ENCODE assay signal across 15 cellular contexts in the genomic region with DNA sequence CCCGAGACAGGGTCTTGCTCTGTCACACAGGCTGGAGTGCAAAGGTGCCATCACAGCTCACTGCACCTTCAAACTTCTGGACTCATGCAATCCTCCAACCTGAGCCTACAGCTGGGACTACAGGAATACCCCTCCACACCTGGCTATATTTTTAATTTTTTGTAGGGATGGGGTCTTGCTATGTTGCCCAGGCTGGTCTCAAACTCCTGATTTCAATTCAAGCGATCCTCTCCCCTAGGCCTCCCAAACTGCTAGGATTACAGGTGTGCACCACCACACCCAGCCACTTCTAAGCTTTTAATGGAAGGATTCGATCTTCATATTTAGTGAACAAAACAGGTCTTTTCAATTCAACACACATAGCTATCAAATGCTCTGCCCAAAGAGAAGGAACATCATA.
"Had no signal": no experiment of that assay in that cellular context is flagged by ENCODE, and none has a peak within 500 bp of the region (broad histone marks: within the 10 kb centered on the region; RNA-seq: fewer than 3 reads in every experiment).

No MANE protein-coding gene starts in this region.

- H3K27me3 ChIP-seq: colonic mucosa, heart left ventricle, right atrium auricular region, tibial artery, upper lobe of left lung, uterus had no signal

- ATAC-seq: heart left ventricle; naive thymus-derived CD8-positive, alpha-beta T cell had no signal

- H3K27me3 Mint-ChIP-seq: naive thymus-derived CD8-positive, alpha-beta T cell had no signal

- H3K9me3 ChIP-seq: colonic mucosa, heart left ventricle, right atrium auricular region, tibial artery, upper lobe of left lung, uterus had no signal

- H3K4me1 Mint-ChIP-seq: neural crest cell had no signal

- H3K4me1 ChIP-seq: colonic mucosa, heart left ventricle, right atrium auricular region, tibial artery, upper lobe of left lung, uterus had no signal

- H3K4me3 ChIP-seq: colonic mucosa, heart left ventricle, right atrium auricular region, tibial artery, upper lobe of left lung, uterus had no signal

- DNase-seq: colonic mucosa; effector CD4-positive, alpha-beta T cell; heart left ventricle; hippocampal formation; kidney glomerular epithelial cell; naive thymus-derived CD8-positive, alpha-beta T cell; posterior cingulate gyrus; small intestine; stimulated activated CD4-positive, alpha-beta T cell treated with anti-CD3 and anti-CD28 coated beads, Interleukin-12 subunit alpha, Interleukin-12 subunit beta, amount 100 ng/mL, for 4 hours; stimulated activated naive CD4-positive, alpha-beta T cell treated with Interleukin-2 at 50 U/mL for 16 hours; tibial artery; uterus had no signal

- H3K9me3 Mint-ChIP-seq: naive thymus-derived CD8-positive, alpha-beta T cell; neural crest cell had no signal

- H3K4me3 Mint-ChIP-seq: naive thymus-derived CD8-positive, alpha-beta T cell; neural crest cell had no signal

- H3K27ac ChIP-seq: colonic mucosa, heart left ventricle, right atrium auricular region, tibial artery, upper lobe of left lung, uterus had no signal
